Comparison of ENCODE assay signal across 26 cellular contexts in genomic region chr15:63434567-63435219, GRCh38. TPM values are rescaled to one million over a fixed set of nuclear protein-coding genes. Genes with fewer than 3 reads are reported as not detected.
A peak's percentile ranks its signal among the peaks of the same experiment; 100 is the strongest.
DNase-seq lines count a peak whose midpoint lies in the region; ATAC-seq and TF ChIP-seq lines count a peak whose summit lies in the region.
"Had no signal": no experiment of that assay in that cellular context is flagged by ENCODE, and none has a peak within 500 bp of the region (broad histone marks: within the 10 kb centered on the region; RNA-seq: fewer than 3 reads in every experiment).

No MANE protein-coding gene starts in this region.

- H3K4me1 ChIP-seq in endodermal cell (ENCODE audit: control insufficient read depth, insufficient read depth, low read length), result peaks cover 19% of the 10 kb centered on the region
- H3K4me1 ChIP-seq: foreskin keratinocyte had no signal

- DNase-seq in DMS 273 treated with DMSO at 0.1 percent for 48 hours (lab: John Stamatoyannopoulos, UW) (peak; percentile 30), NCI-H1092 treated with DMSO at 0.1 percent for 48 hours (lab: John Stamatoyannopoulos, UW) (peak; percentile 84), NCI-H345 treated with DMSO at 0.1 percent for 48 hours (lab: John Stamatoyannopoulos, UW; ENCODE audit: unreplicated experiment) (peak; percentile 24), endodermal cell (peak; percentile 67), type B pancreatic cell (ENCODE audit: extremely low spot score, unreplicated experiment) (no peak), NCI-H1930 (lab: John Stamatoyannopoulos, UW) (no peak), ureter (ENCODE audit: low spot score) (no peak)
- no peak for DNase-seq in naive thymus-derived CD8-positive, alpha-beta T cell
- DNase-seq: activated CD8-positive, alpha-beta T cell treated with anti-CD3 and anti-CD28 coated beads for 36 hours; activated naive CD4-positive, alpha-beta T cell treated with Interleukin-2 at 50 U/mL for 16 hours; activated T-cell treated with anti-CD3 and anti-CD28 coated beads, Interleukin-2, amount 50 U/mL, for 1 hour; anterior cingulate cortex; caudate nucleus; CD4-positive, alpha-beta T cell; DMS79; foreskin keratinocyte; NCI-H1694 treated with DMSO at 0.1 percent for 48 hours; nucleus accumbens; RPMI8226; small intestine; stimulated activated naive CD4-positive, alpha-beta T cell treated with Interleukin-2 at 50 U/mL for 16 hours had no signal

- peak overlapping the region; percentile 92 for H3K27ac Mint-ChIP-seq in endodermal cell
- H3K27ac Mint-ChIP-seq in type B pancreatic cell, result no peak overlapping the region
- H3K27ac Mint-ChIP-seq in naive thymus-derived CD8-positive, alpha-beta T cell, result peak overlapping the region in 5 of 10 donors; percentile 38 to 99 (median 68)
- H3K27ac Mint-ChIP-seq: activated CD8-positive, alpha-beta T cell treated with anti-CD3 and anti-CD28 coated beads for 36 hours; T-helper 2 cell treated with Interferon-gamma antibody and Interleukin-4, amounts not matched to agents 5 μg/mL and 100 μg/mL, for 36 hours had no signal

- H3K36me3 Mint-ChIP-seq in endodermal cell (ENCODE audit: low read depth) (no peaks in the 10 kb centered on the region), type B pancreatic cell (no peaks in the 10 kb centered on the region)
- H3K36me3 Mint-ChIP-seq in naive thymus-derived CD8-positive, alpha-beta T cell, result no peaks in the 10 kb centered on the region

- TF ChIP-seq CTCF in endodermal cell (conservative IDR thresholded peaks at IDR 0.05), result no peak
- no peak for TF ChIP-seq CTCF in type B pancreatic cell (conservative IDR thresholded peaks at IDR 0.05)

- ATAC-seq in naive thymus-derived CD8-positive, alpha-beta T cell, result no peak
- ATAC-seq: activated CD8-positive, alpha-beta T cell treated with anti-CD3 and anti-CD28 coated beads for 36 hours; foreskin keratinocyte; HCT116; HepG2; SK-N-SH treated with all-trans-retinoic acid at 6 μM for 48 hours had no signal

- H3K9me3 Mint-ChIP-seq in endodermal cell (no peaks in the 10 kb centered on the region), type B pancreatic cell (peaks cover 3% of the 10 kb centered on the region)
- H3K9me3 Mint-ChIP-seq in naive thymus-derived CD8-positive, alpha-beta T cell, result no peaks in the 10 kb centered on the region
- H3K9me3 Mint-ChIP-seq: activated CD8-positive, alpha-beta T cell treated with anti-CD3 and anti-CD28 coated beads for 36 hours; CD4-positive, alpha-beta T cell; T-helper 2 cell treated with Interferon-gamma antibody and Interleukin-4, amounts not matched to agents 5 μg/mL and 100 μg/mL, for 36 hours had no signal

- no peaks in the 10 kb centered on the region for H3K9me3 ChIP-seq in endodermal cell (ENCODE audit: control insufficient read depth, low read length)

- WGBS in endodermal cell (ENCODE audit: insufficient coverage in 1 of 2, insufficient read length in 1 of 2), 2 experiments, result 68 to 74% methylated on average over 3 to 6 of the region's 6 CpGs

- no peak overlapping the region for H3K4me3 ChIP-seq in endodermal cell (ENCODE audit: low read length)
- H3K4me3 ChIP-seq: hepatocyte had no signal

- H3K36me3 ChIP-seq in endodermal cell (ENCODE audit: control insufficient read depth, insufficient read depth, low read length), result no peaks in the 10 kb centered on the region

- H3K4me1 Mint-ChIP-seq in endodermal cell (peaks cover 49% of the 10 kb centered on the region), type B pancreatic cell (ENCODE audit: unreplicated experiment) (peaks cover 32% of the 10 kb centered on the region)
- peaks cover 15 to 37% (median 26%) of the 10 kb centered on the region in 4 donors for H3K4me1 Mint-ChIP-seq in naive thymus-derived CD8-positive, alpha-beta T cell

- no peak overlapping the region for H3K4me3 Mint-ChIP-seq in endodermal cell
- no peak overlapping the region for H3K4me3 Mint-ChIP-seq in type B pancreatic cell
- H3K4me3 Mint-ChIP-seq in naive thymus-derived CD8-positive, alpha-beta T cell, result no peak overlapping the region
- H3K4me3 Mint-ChIP-seq: activated CD8-positive, alpha-beta T cell treated with anti-CD3 and anti-CD28 coated beads for 36 hours; CD4-positive, alpha-beta T cell; T-helper 2 cell treated with Interferon-gamma antibody and Interleukin-4, amounts not matched to agents 5 μg/mL and 100 μg/mL, for 36 hours had no signal

- no peak overlapping the region for H3K27ac ChIP-seq in endodermal cell (ENCODE audit: low read depth, low read length)
- H3K27ac ChIP-seq: foreskin keratinocyte, hepatocyte had no signal

- H3K27me3 Mint-ChIP-seq in endodermal cell (ENCODE audit: insufficient read depth) (no peaks in the 10 kb centered on the region), type B pancreatic cell (peaks cover 26% of the 10 kb centered on the region)
- H3K27me3 Mint-ChIP-seq in naive thymus-derived CD8-positive, alpha-beta T cell, result no peaks in the 10 kb centered on the region

- H3K9ac ChIP-seq in endodermal cell (ENCODE audit: extremely low read depth, low read length, poor library complexity, severe bottlenecking), result peak overlapping the region; percentile 1

- POLR2A ChIA-PET in naive thymus-derived CD8-positive, alpha-beta T cell (lab: Charles Lee), result interaction anchor here (3.9 kb wide), 1 partner anchor 12 kb away, joined by 25 read pairs; no protein-coding TSS in a partner anchor

- H3K27me3 ChIP-seq in endodermal cell (ENCODE audit: control insufficient read depth, insufficient read depth, low read length, poor library complexity, severe bottlenecking), result no peaks in the 10 kb centered on the region
- H3K27me3 ChIP-seq: foreskin keratinocyte, hepatocyte had no signal

RNA-seq across cellular contexts. Expression of gene CA12, which starts 53.0 kb away (rescaled TPM):
- total RNA-seq in endodermal cell (1 to 10 TPM; 1.2 to 2.1 TPM), type B pancreatic cell (ENCODE audit: low replicate concordance) (4.7 and 5.5 TPM in 2 replicates), ureter (114 TPM)
- 0.57 TPM for polyA plus RNA-seq in endodermal cell (2013, experiment 1 of 2)
- 0.58 TPM for polyA plus RNA-seq in endodermal cell (2013, experiment 2 of 2)
- total RNA-seq in naive thymus-derived CD8-positive, alpha-beta T cell, result not detected
- polyA plus RNA-seq in naive thymus-derived CD8-positive, alpha-beta T cell, result not detected
- total RNA-seq: CD4-positive, alpha-beta T cell had no signal

Comparison
In these comparisons a context has a peak if more than half of its experiments do, and no peak if none do; other contexts are left out.
1. DNase-seq: peak in DMS 273 treated with DMSO at 0.1 percent for 48 hours (single experiment), NCI-H1092 treated with DMSO at 0.1 percent for 48 hours (single experiment), NCI-H345 treated with DMSO at 0.1 percent for 48 hours (single experiment) and endodermal cell (single experiment); none in type B pancreatic cell (single experiment), NCI-H1930 (0 of 2), ureter (single experiment) and naive thymus-derived CD8-positive, alpha-beta T cell (0 of 10).
2. RNA of gene CA12, which starts 53.0 kb away (total RNA-seq): 114 TPM in ureter (single experiment); 4.7 to 5.5 TPM in type B pancreatic cell, 1.2 to 2.1 TPM in endodermal cell and not detected in naive thymus-derived CD8-positive, alpha-beta T cell; every median in the first group is over 10 times any median in the second.